ENCODE assay signal across 1 cellular context in the genomic region with DNA sequence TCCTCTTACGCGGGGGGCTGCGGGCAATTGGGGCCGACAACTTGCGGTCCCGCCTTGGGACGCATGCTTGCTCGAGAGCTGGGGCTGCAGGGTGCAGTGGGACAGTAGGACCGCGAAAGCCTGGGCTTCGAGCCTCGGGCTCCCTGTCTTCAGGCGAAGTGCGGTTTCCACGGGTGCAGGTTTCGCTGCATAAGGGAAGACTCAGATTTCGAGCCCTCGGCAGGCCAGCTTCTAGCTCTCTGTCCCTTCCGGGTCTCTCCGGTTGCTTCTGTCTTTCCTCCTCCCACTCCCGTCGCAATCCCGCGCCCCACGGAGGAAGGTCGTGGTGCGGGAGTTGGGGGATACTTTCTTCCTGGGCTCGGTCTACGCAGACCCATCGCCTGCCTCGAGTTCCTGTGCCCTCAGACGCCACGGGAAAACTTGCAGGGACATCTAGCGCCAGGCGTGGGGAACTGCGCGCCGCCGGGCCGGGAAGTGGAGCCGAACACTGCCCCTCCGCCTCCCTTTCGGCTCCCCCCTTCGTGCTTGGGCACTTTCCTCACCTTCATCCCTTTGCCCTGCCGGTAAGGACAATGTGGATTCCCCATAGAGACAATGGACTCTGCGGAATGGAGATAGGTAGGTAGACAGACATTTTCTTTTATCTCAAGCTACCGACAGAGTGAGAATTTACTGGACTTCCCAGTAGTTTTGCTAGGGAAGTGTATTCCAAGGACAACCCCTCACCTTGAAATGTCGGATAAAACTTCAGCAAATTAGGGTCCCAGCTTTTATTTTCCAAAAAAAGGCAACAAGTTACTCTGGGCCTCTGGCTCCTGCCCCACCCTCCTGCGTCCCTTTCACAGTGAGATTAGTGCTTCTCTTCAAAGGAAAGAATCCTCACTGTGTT.
TF ChIP-seq lines count a peak whose summit lies in the region.

No MANE protein-coding gene starts in this region.

TF ChIP-seq in endothelial cell of umbilical vein, 7 proteins besides CTCF, POLR2A, EP300 and RAD21:
- TF ChIP-seq GATA2 (IDR thresholded peaks at IDR 0.05; ENCODE audit: insufficient read depth, insufficient read length, low read depth, low read length) (no peak), EZH2 (IDR thresholded peaks at IDR 0.05; ENCODE audit: borderline replicate concordance, low read depth, low read length, severe bottlenecking) (peak; percentile 94)
